In the genomic region with DNA sequence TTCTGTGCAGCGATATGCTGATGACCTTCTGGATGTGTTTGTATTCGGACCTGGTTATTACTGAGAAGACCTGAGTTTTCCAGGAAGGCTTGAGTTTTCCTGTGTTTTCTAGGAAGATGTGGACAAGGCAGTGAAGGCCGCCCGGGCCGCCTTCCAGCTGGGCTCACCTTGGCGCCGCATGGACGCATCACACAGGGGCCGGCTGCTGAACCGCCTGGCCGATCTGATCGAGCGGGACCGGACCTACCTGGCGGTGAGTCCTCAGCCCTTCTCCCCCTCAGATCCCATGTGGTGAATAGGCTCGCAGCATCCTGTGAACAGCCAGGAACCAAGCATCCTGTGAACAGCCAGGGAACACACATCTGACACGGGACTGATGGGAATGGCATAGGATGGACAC, we compare ENCODE assay signal across 29 cellular contexts.
"Had no signal": no experiment of that assay in that cellular context is flagged by ENCODE, and none has a peak within 500 bp of the region (broad histone marks: within the 10 kb centered on the region; RNA-seq: fewer than 3 reads in every experiment).

No MANE protein-coding gene starts in this region.

- H3K4me3 Mint-ChIP-seq: naive thymus-derived CD4-positive, alpha-beta T cell; natural killer cell; nephron; neural progenitor cell; stimulated activated effector memory CD8-positive, alpha-beta T cell treated with anti-CD3 and anti-CD28 coated beads, Interleukin-12 subunit alpha, Interleukin-12 subunit beta, amount 100 ng/mL, for 72 hours; stimulated activated naive CD8-positive, alpha-beta T cell treated with anti-CD3 and anti-CD28 coated beads, Interleukin-15, amount 100 ng/mL, for 72 hours; type B pancreatic cell had no signal

- H3K27ac ChIP-seq: neural progenitor cell, ovary, parathyroid adenoma, psoas muscle, sigmoid colon, suprapubic skin, testis, tibial artery, transverse colon, upper lobe of right lung, uterus had no signal

- H3K9me3 ChIP-seq: ovary, psoas muscle, right lobe of liver, sigmoid colon, suprapubic skin, testis, tibial artery, transverse colon, upper lobe of right lung, uterus had no signal

- H3K27me3 Mint-ChIP-seq: naive thymus-derived CD4-positive, alpha-beta T cell; progenitor cell of endocrine pancreas; stimulated activated naive CD8-positive, alpha-beta T cell treated with anti-CD3 and anti-CD28 coated beads, Interleukin-15, amount 100 ng/mL, for 72 hours; type B pancreatic cell had no signal

- ATAC-seq: naive thymus-derived CD4-positive, alpha-beta T cell; natural killer cell; psoas muscle; right cardiac atrium; stimulated activated effector memory CD8-positive, alpha-beta T cell treated with anti-CD3 and anti-CD28 coated beads, Interleukin-12 subunit alpha, Interleukin-12 subunit beta, amount 100 ng/mL, for 72 hours; stimulated activated naive CD8-positive, alpha-beta T cell treated with anti-CD3 and anti-CD28 coated beads, Interleukin-15, amount 100 ng/mL, for 72 hours; stimulated activated naive CD8-positive, alpha-beta T cell treated with anti-CD3 and anti-CD28 coated beads, Interleukin-15, Interleukin-2, amounts not matched to agents 100 U/mL and 50 U/mL, for 24 hours; upper lobe of right lung had no signal

- H3K36me3 Mint-ChIP-seq: natural killer cell; stimulated activated effector memory CD8-positive, alpha-beta T cell treated with anti-CD3 and anti-CD28 coated beads, Interleukin-12 subunit alpha, Interleukin-12 subunit beta, amount 100 ng/mL, for 72 hours had no signal

- H2AFZ ChIP-seq: neural progenitor cell, parathyroid adenoma had no signal

- H3K27me3 ChIP-seq: neural progenitor cell, ovary, right lobe of liver, sigmoid colon, suprapubic skin, testis, tibial artery, transverse colon, upper lobe of right lung, uterus had no signal

- H3K4me3 ChIP-seq: neural progenitor cell, ovary, psoas muscle, right lobe of liver, sigmoid colon, suprapubic skin, testis, tibial artery, transverse colon, upper lobe of right lung, uterus had no signal

- H3K4me2 ChIP-seq: neural progenitor cell had no signal

- H3K4me1 ChIP-seq: neural progenitor cell, parathyroid adenoma, uterus had no signal

- DNase-seq: naive thymus-derived CD4-positive, alpha-beta T cell; natural killer cell; occipital lobe; ovary; psoas muscle; right cardiac atrium; sigmoid colon; small intestine; stimulated activated CD4-positive, alpha-beta T cell treated with anti-CD3 and anti-CD28 coated beads, Interleukin-15, amount 100 ng/mL, for 24 hours; stimulated activated CD4-positive, alpha-beta T cell treated with anti-CD3 and anti-CD28 coated beads, Interleukin-2, amount 100 ng/mL, for 24 hours; stimulated activated CD4-positive, alpha-beta T cell treated with anti-CD3 and anti-CD28 coated beads, Interleukin-2, amount 100 ng/mL, for 48 hours; stimulated activated CD4-positive, alpha-beta T cell treated with anti-CD3 and anti-CD28 coated beads, Interleukin-4, amount 100 ng/mL, for 24 hours; stimulated activated naive CD4-positive, alpha-beta T cell; stimulated activated naive CD8-positive, alpha-beta T cell treated with anti-CD3 and anti-CD28 coated beads, Interleukin-15, amount 100 ng/mL, for 72 hours; stimulated activated naive CD8-positive, alpha-beta T cell treated with anti-CD3 and anti-CD28 coated beads, Interleukin-15, Interleukin-2, amounts not matched to agents 100 U/mL and 50 U/mL, for 24 hours; substantia nigra; testis; tibial artery; transverse colon; upper lobe of right lung; uterus had no signal

- H3K4me1 Mint-ChIP-seq: neural progenitor cell; stimulated activated effector memory CD8-positive, alpha-beta T cell treated with anti-CD3 and anti-CD28 coated beads, Interleukin-12 subunit alpha, Interleukin-12 subunit beta, amount 100 ng/mL, for 72 hours; stimulated activated naive CD8-positive, alpha-beta T cell treated with anti-CD3 and anti-CD28 coated beads, Interleukin-15, amount 100 ng/mL, for 72 hours had no signal

- H3K36me3 ChIP-seq: ovary, uterus had no signal

- H3K27ac Mint-ChIP-seq: naive thymus-derived CD4-positive, alpha-beta T cell; natural killer cell; nephron; neural progenitor cell; progenitor cell of endocrine pancreas; stimulated activated effector memory CD8-positive, alpha-beta T cell treated with anti-CD3 and anti-CD28 coated beads, Interleukin-12 subunit alpha, Interleukin-12 subunit beta, amount 100 ng/mL, for 72 hours; stimulated activated naive CD8-positive, alpha-beta T cell treated with anti-CD3 and anti-CD28 coated beads, Interleukin-15, amount 100 ng/mL, for 72 hours; type B pancreatic cell had no signal

- H3K9ac ChIP-seq: neural progenitor cell, parathyroid adenoma had no signal

- H3K9me3 Mint-ChIP-seq: natural killer cell; neural progenitor cell; stimulated activated effector memory CD8-positive, alpha-beta T cell treated with anti-CD3 and anti-CD28 coated beads, Interleukin-12 subunit alpha, Interleukin-12 subunit beta, amount 100 ng/mL, for 72 hours; stimulated activated naive CD8-positive, alpha-beta T cell treated with anti-CD3 and anti-CD28 coated beads, Interleukin-15, amount 100 ng/mL, for 72 hours had no signal
